Comparison of ENCODE assay signal across 7 cellular contexts in genomic region chr15:44066211-44066827, GRCh38.
A peak's percentile ranks its signal among the peaks of the same experiment; 100 is the strongest.
DNase-seq lines count a peak whose midpoint lies in the region; ATAC-seq and TF ChIP-seq lines count a peak whose summit lies in the region.

No MANE protein-coding gene starts in this region.

- peak; percentile 72 for TF ChIP-seq CTCF in GM12865 (IDR thresholded peaks at IDR 0.05; ENCODE audit: insufficient read depth, low read depth, low read length, missing control alignments)

- DNase-seq in GM12865 (ENCODE audit: low read depth) (peak; percentile 86), NCI-H146 (lab: John Stamatoyannopoulos, UW) (peak; percentile 65), T-helper 22 cell (ENCODE audit: low read depth) (peak; percentile 7), astrocyte of the hippocampus (ENCODE audit: low read depth, low spot score) (peak; percentile 58), iPS-NIHi7 (ENCODE audit: extremely low spot score) (peak; percentile 73)
- peak; percentile 63 to 69 for DNase-seq in stimulated activated CD4-positive, alpha-beta T cell treated with anti-CD3 and anti-CD28 coated beads, Interleukin-2, amount 100 ng/mL, for 24 hours

- H3K4me3 ChIP-seq in GM12865 (ENCODE audit: low read depth, low read length), result no peak overlapping the region

- no peak for ATAC-seq in HG02763 (IDR thresholded peaks at IDR 0.05; ENCODE audit: unreplicated experiment)

Comparison
In these comparisons a context has a peak if more than half of its experiments do, and no peak if none do; other contexts are left out.
1. DNase-seq: peak in every context shown above with its lines; median percentile 86 in GM12865; 73 in iPS-NIHi7; 66 in stimulated activated CD4-positive, alpha-beta T cell treated with anti-CD3 and anti-CD28 coated beads, Interleukin-2, amount 100 ng/mL, for 24 hours; 65 in NCI-H146; 58 in astrocyte of the hippocampus; 7 in T-helper 22 cell.